ENCODE assay signal across 8 cellular contexts in genomic region chr11:117098269-117099231, GRCh38. TPM values are rescaled to one million over a fixed set of nuclear protein-coding genes. Genes with fewer than 3 reads are reported as not detected.
DNase-seq lines count a peak whose midpoint lies in the region; ATAC-seq and TF ChIP-seq lines count a peak whose summit lies in the region.

Gene SIK3 (minus strand): TSS chr11:117098428. CDS start chr11:117098415, 13 bp downstream.

- H3K36me3 ChIP-seq in PC-9 (ENCODE audit: low read depth) = no peaks in the 10 kb centered on the region

- no peaks in the 10 kb centered on the region for H3K27me3 Mint-ChIP-seq in activated T-cell treated with anti-CD3 and anti-CD28 coated beads, Interleukin-2, amount 50 U/mL, for 4 hours (ENCODE audit: low read depth)

- intact Hi-C loops in PC-9 (cut with micrococcal nuclease; ENCODE audit: unreplicated experiment) = loop anchor here (1.0 to 10.0 kb wide), 4 partner anchors 71 to 308 kb away; partner anchors contain the start of gene APOA5

- TSS peak; percentile 93 for BruUV-seq in PC-9 (replicated peaks; lab: Mats Ljungman, UMichigan)

- ATAC-seq in GM21576 (IDR thresholded peaks at IDR 0.05; ENCODE audit: unreplicated experiment) (peak; percentile 64), esophagus mucosa (peak; percentile 91)
- ATAC-seq in activated T-cell treated with anti-CD3 and anti-CD28 coated beads, Interleukin-2, amount 50 U/mL, for 4 hours = peak; percentile 81 to 82

- CTCF ChIA-PET in PC-9 (lab: Charles Lee) = interaction anchor here (0.6 to 0.9 kb wide), 3 partner anchors 151 to 218 kb away, joined by 3 to 9 read pairs (median 3); no protein-coding TSS in a partner anchor

- no peaks in the 10 kb centered on the region for H3K9me3 ChIP-seq in PC-9 (ENCODE audit: insufficient read depth, low read depth)

- H3K4me3 ChIP-seq in PC-9 = peak within 1 kb of the TSS; percentile 85

- peaks cover 41% of the 10 kb centered on the region for H3K4me1 ChIP-seq in PC-9 (replicated peaks; ENCODE audit: insufficient read depth)

- H3K4me2 ChIP-seq in PC-9 = peak within 1 kb of the TSS; percentile 91

- POLR2A ChIA-PET in PC-9 (lab: Charles Lee; ENCODE audit: unreplicated experiment) = interaction anchor here (0.6 to 0.8 kb wide), 7 partner anchors 8 to 308 kb away, joined by 3 to 5 read pairs (median 3); no protein-coding TSS in a partner anchor

- peak; percentile 95 for DNase-seq in DMS 273 (lab: John Stamatoyannopoulos, UW; ENCODE audit: unreplicated experiment)
- peak; percentile 86 for DNase-seq in KBM-7
- DNase-seq in PC-9 = peak; percentile 82 to 90
- DNase-seq in activated T-cell treated with anti-CD3 and anti-CD28 coated beads, Interleukin-2, amount 50 U/mL, for 4 hours = peak; percentile 96
- peak; percentile 91 for DNase-seq in myocyte (ENCODE audit: low read depth)
- DNase-seq in stimulated activated CD8-positive, alpha-beta memory T cell treated with anti-CD3 and anti-CD28 coated beads, Interleukin-7, amount 100 ng/mL, for 4 hours (ENCODE audit: low read depth in 2 of 2) = peak; percentile 79 to 96

- H3K4me1 Mint-ChIP-seq in activated T-cell treated with anti-CD3 and anti-CD28 coated beads, Interleukin-2, amount 50 U/mL, for 4 hours (ENCODE audit: low read depth) = peaks cover 50% of the 10 kb centered on the region

- peaks cover 30% of the 10 kb centered on the region for H4K20me1 ChIP-seq in PC-9 (ENCODE audit: insufficient read depth)

- peak; percentile 68 for TF ChIP-seq CTCF in PC-9 (conservative IDR thresholded peaks at IDR 0.05)

- peak within 1 kb of the TSS; percentile 73 for H3K27ac ChIP-seq in PC-9

- H3K9me2 ChIP-seq in PC-9 (ENCODE audit: insufficient read depth) = no peaks in the 10 kb centered on the region

- peak within 1 kb of the TSS; percentile 99 for H3K4me3 Mint-ChIP-seq in activated T-cell treated with anti-CD3 and anti-CD28 coated beads, Interleukin-2, amount 50 U/mL, for 4 hours

- peaks cover 45% of the 10 kb centered on the region for H3K79me2 ChIP-seq in PC-9 (ENCODE audit: low read depth)

- H3K36me3 Mint-ChIP-seq in activated T-cell treated with anti-CD3 and anti-CD28 coated beads, Interleukin-2, amount 50 U/mL, for 4 hours (ENCODE audit: insufficient read depth) = peaks cover 2% of the 10 kb centered on the region

- H3K27me3 ChIP-seq in PC-9 (ENCODE audit: insufficient read depth, low read depth) = no peaks in the 10 kb centered on the region

- in situ Hi-C loops in KBM-7 (cut with MboI; ENCODE audit: low pct_unique_long_range_greater_than_20kb, low sequenced_read_pairs) = loop anchor here (25.0 kb wide), 1 partner anchor 211 kb away; no protein-coding TSS in a partner anchor

- H3F3A ChIP-seq in PC-9 (ENCODE audit: insufficient read depth, low read depth) = peaks cover 24% of the 10 kb centered on the region; the same call in 1 of the 2 replicates

- no peaks in the 10 kb centered on the region for H3K9me3 Mint-ChIP-seq in activated T-cell treated with anti-CD3 and anti-CD28 coated beads, Interleukin-2, amount 50 U/mL, for 4 hours

- peak within 1 kb of the TSS; percentile 97 for H2AFZ ChIP-seq in PC-9

RNA-seq across cellular contexts. Expression of gene SIK3, which starts in this region (rescaled TPM):
- total RNA-seq in PC-9 (2021) = 28.6 and 30.2 TPM in 2 replicates
- 10 to 100 TPM; 28.7 to 48.8 (median 36.5) TPM for total RNA-seq in activated T-cell treated with anti-CD3 and anti-CD28 coated beads, Interleukin-2, amount 50 U/mL, for 4 hours
- total RNA-seq in esophagus mucosa = 25.2 TPM
- 19.7 and 49.9 TPM in 2 replicates for total RNA-seq in myocyte
- 11.0 TPM for polyA plus RNA-seq in myocyte (2012)

Comparison
In these comparisons a context has a peak if more than half of its experiments do, and no peak if none do; other contexts are left out.
1. Peak in every context shown above with its lines: DNase-seq, ATAC-seq, H3K4me3 ChIP-seq and H3K27ac ChIP-seq.